In the genomic region with DNA sequence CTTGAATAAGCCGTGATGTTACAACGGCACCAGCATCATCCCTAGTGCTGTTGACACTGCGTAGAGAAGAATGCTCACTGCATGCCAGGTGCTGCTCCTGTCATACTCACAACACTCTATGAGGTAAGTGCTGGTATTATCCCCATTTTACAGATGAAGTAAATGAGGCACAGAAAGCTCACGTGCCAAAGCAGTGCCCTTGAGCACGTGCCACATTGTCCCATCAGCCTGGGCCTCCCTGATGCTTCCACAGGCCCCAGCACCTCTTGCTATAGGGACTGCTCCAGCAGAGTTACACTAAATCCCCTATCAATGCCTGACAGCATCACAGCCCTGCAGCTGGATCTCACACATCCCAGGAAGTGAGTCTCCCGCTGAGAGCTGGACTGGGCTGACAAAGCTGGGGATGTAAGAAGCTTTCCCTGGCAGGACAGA, we compare ENCODE assay signal across 15 cellular contexts.
DNase-seq lines count a peak whose midpoint lies in the region; ATAC-seq and TF ChIP-seq lines count a peak whose summit lies in the region.
"Had no signal": no experiment of that assay in that cellular context is flagged by ENCODE, and none has a peak within 500 bp of the region (broad histone marks: within the 10 kb centered on the region; RNA-seq: fewer than 3 reads in every experiment).

No MANE protein-coding gene starts in this region.

- H3K27ac ChIP-seq in right atrium auricular region (no peak overlapping the region), heart right ventricle (no peak overlapping the region), mesendoderm (ENCODE audit: low read depth, low read length) (no peak overlapping the region), vagina (no peak overlapping the region), thyroid gland (no peak overlapping the region)
- H3K27ac ChIP-seq: adrenal gland, cardiac muscle cell, skin epidermis, tibial nerve had no signal

- H3K4ac ChIP-seq in mesendoderm (ENCODE audit: low read depth, low read length) = no peak overlapping the region

- H3K56ac ChIP-seq in mesendoderm (ENCODE audit: low read length) = no peak overlapping the region

- no peak overlapping the region for H3K4me3 ChIP-seq in right atrium auricular region
- no peak overlapping the region for H3K4me3 ChIP-seq in heart right ventricle
- H3K4me3 ChIP-seq in mesendoderm (ENCODE audit: low read length) = no peak overlapping the region
- no peak overlapping the region for H3K4me3 ChIP-seq in vagina
- H3K4me3 ChIP-seq in thyroid gland (replicated peaks in 1 of 3) = no peak overlapping the region
- H3K4me3 ChIP-seq: adrenal gland, cardiac muscle cell, skin epidermis, tibial nerve had no signal

- no peak overlapping the region for H3K23ac ChIP-seq in mesendoderm (ENCODE audit: low read length)

- no peak overlapping the region for H4K8ac ChIP-seq in mesendoderm (ENCODE audit: low read depth, low read length)

- no peak overlapping the region for H2BK120ac ChIP-seq in mesendoderm (ENCODE audit: low read depth, low read length)

- DNase-seq in right atrium auricular region (ENCODE audit: low spot score) (peak; percentile 52), heart right ventricle (no peak), mesendoderm (peak; percentile 60), vagina (ENCODE audit: extremely low spot score in 2 of 2) (peak; percentile 71 to 77), thyroid gland (no peak)
- DNase-seq in activated CD8-positive, alpha-beta memory T cell treated with anti-CD3 and anti-CD28 coated beads, Interleukin-2, amount 50 U/mL, for 48 hours = peak; percentile 44
- DNase-seq: activated CD4-positive, alpha-beta memory T cell treated with anti-CD3 and anti-CD28 coated beads, Interleukin-2, amount 10 ng/mL, durations not matched to agents 7 days and 5 days; KBM-7; NCI-H2029 had no signal

- no peaks in the 10 kb centered on the region for H3K4me1 ChIP-seq in right atrium auricular region
- H3K4me1 ChIP-seq in heart right ventricle = peaks cover 0 to 6% (median 0%) of the 10 kb centered on the region in 9 donors
- no peaks in the 10 kb centered on the region for H3K4me1 ChIP-seq in mesendoderm (ENCODE audit: control insufficient read depth, low read depth, low read length)
- H3K4me1 ChIP-seq in vagina = no peaks in the 10 kb centered on the region
- H3K4me1 ChIP-seq in thyroid gland = no peaks in the 10 kb centered on the region
- H3K4me1 ChIP-seq: adrenal gland had no signal

- no peak overlapping the region for H3K18ac ChIP-seq in mesendoderm (ENCODE audit: low read length)

- no peak overlapping the region for H3K9ac ChIP-seq in mesendoderm (ENCODE audit: low read length)

- TF ChIP-seq CTCF in right atrium auricular region (IDR thresholded peaks at IDR 0.05) = no peak
- TF ChIP-seq CTCF in heart right ventricle (IDR thresholded peaks at IDR 0.05) = no peak
- no peak for TF ChIP-seq CTCF in vagina (IDR thresholded peaks at IDR 0.05)
- TF ChIP-seq CTCF in thyroid gland (IDR thresholded peaks at IDR 0.05) = no peak

- 67% methylated on average over 6 of the region's 6 CpGs for WGBS in heart right ventricle, 2 donors
- WGBS in mesendoderm (ENCODE audit: extremely low coverage, insufficient coverage, low lambda C conversion rate) = no CpG with 5 or more reads among the region's 6 CpGs
- WGBS in thyroid gland, 2 donors = 74 to 83% methylated on average over 6 of the region's 6 CpGs

- H3K36me3 ChIP-seq in right atrium auricular region = no peaks in the 10 kb centered on the region
- no peaks in the 10 kb centered on the region for H3K36me3 ChIP-seq in heart right ventricle
- H3K36me3 ChIP-seq in mesendoderm (ENCODE audit: control insufficient read depth, insufficient read depth, low read length) = no peaks in the 10 kb centered on the region
- H3K36me3 ChIP-seq in vagina = no peaks in the 10 kb centered on the region
- H3K36me3 ChIP-seq in thyroid gland = no peaks in the 10 kb centered on the region
- H3K36me3 ChIP-seq: adrenal gland, cardiac muscle cell, tibial nerve had no signal

- H3K4me2 ChIP-seq in mesendoderm (ENCODE audit: low read length) = no peak overlapping the region

- H3K79me2 ChIP-seq in mesendoderm (ENCODE audit: control insufficient read depth, insufficient read depth, low read length) = no peaks in the 10 kb centered on the region

- no peak overlapping the region for H2BK15ac ChIP-seq in mesendoderm (replicated peaks; ENCODE audit: low read depth)

- intact Hi-C loops in heart right ventricle (cut with DNase I) (no loop called here), vagina (cut with DNase I) (no loop called here), thyroid gland (cut with DNase I) (no loop called here)

- TF ChIP-seq POLR2A in vagina (IDR thresholded peaks at IDR 0.05) (no peak), thyroid gland (IDR thresholded peaks at IDR 0.05) (no peak)

- no peak overlapping the region for H2BK5ac ChIP-seq in mesendoderm (ENCODE audit: low read length)

- ATAC-seq in heart right ventricle (no peak), HG03025 (IDR thresholded peaks at IDR 0.05; ENCODE audit: low FRiP score, unreplicated experiment) (no peak), SK-N-SH treated with all-trans-retinoic acid at 6 μM for 48 hours (no peak)

- no peak overlapping the region for H2AK5ac ChIP-seq in mesendoderm (ENCODE audit: low read length)

- no peak overlapping the region for H4K5ac ChIP-seq in mesendoderm (ENCODE audit: low read length)

- H3K79me1 ChIP-seq in mesendoderm (ENCODE audit: low read length) = no peaks in the 10 kb centered on the region

- H3K9me3 ChIP-seq in right atrium auricular region (no peaks in the 10 kb centered on the region), heart right ventricle (no peaks in the 10 kb centered on the region), vagina (no peaks in the 10 kb centered on the region), thyroid gland (no peaks in the 10 kb centered on the region)
- H3K9me3 ChIP-seq: adrenal gland, tibial nerve had no signal

- H3K27me3 ChIP-seq in right atrium auricular region (no peaks in the 10 kb centered on the region), heart right ventricle (peaks cover 0 to 6% (median 0%) of the 10 kb centered on the region in 7 donors), mesendoderm (ENCODE audit: insufficient read depth, low read length, poor library complexity) (no peaks in the 10 kb centered on the region), vagina (no peaks in the 10 kb centered on the region), thyroid gland (no peaks in the 10 kb centered on the region)
- H3K27me3 ChIP-seq: adrenal gland, cardiac muscle cell, tibial nerve had no signal

TF ChIP-seq in SK-N-SH treated with all-trans-retinoic acid at 6 μM for 48 hours, 23 proteins besides CTCF, POLR2A, EP300 and RAD21:
- no peak for TF ChIP-seq ESRRG (CRISPR knock-in tag; IDR thresholded peaks at IDR 0.05)
- TF ChIP-seq GLIS3 (CRISPR knock-in tag; IDR thresholded peaks at IDR 0.05) = no peak
- TF ChIP-seq, protein P1, sequence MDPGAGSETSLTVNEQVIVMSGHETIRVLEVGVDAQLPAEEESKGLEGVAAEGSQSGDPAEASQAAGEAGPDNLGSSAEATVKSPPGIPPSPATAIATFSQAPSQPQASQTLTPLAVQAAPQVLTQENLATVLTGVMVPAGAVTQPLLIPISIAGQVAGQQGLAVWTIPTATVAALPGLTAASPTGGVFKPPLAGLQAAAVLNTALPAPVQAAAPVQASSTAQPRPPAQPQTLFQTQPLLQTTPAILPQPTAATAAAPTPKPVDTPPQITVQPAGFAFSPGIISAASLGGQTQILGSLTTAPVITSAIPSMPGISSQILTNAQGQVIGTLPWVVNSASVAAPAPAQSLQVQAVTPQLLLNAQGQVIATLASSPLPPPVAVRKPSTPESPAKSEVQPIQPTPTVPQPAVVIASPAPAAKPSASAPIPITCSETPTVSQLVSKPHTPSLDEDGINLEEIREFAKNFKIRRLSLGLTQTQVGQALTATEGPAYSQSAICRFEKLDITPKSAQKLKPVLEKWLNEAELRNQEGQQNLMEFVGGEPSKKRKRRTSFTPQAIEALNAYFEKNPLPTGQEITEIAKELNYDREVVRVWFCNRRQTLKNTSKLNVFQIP (CRISPR knock-in tag; IDR thresholded peaks at IDR 0.05; ENCODE audit: borderline replicate concordance, low read depth) = no peak
- TF ChIP-seq ZNF70 (CRISPR knock-in tag; IDR thresholded peaks at IDR 0.05) = no peak
- no peak for TF ChIP-seq CSDC2 (CRISPR knock-in tag; IDR thresholded peaks at IDR 0.05)
TF ChIP-seq in SK-N-SH treated with all-trans-retinoic acid at 6 μM for 48 hours: peak in this region for 0.

Comparison
In these comparisons a context has a peak if more than half of its experiments do, and no peak if none do; other contexts are left out.
1. DNase-seq: peak in right atrium auricular region (single experiment), activated CD8-positive, alpha-beta memory T cell treated with anti-CD3 and anti-CD28 coated beads, Interleukin-2, amount 50 U/mL, for 48 hours (single experiment), mesendoderm (single experiment) and vagina (2 of 2); none in heart right ventricle (0 of 2) and thyroid gland (0 of 2).